In genomic region chr5:149002761-149003689, GRCh38 we compare ENCODE assay signal across 13 cellular contexts. TPM values are rescaled to one million over a fixed set of nuclear protein-coding genes. Genes with fewer than 3 reads are reported as not detected.
DNase-seq lines count a peak whose midpoint lies in the region; TF ChIP-seq lines count a peak whose summit lies in the region.
"Had no signal": no experiment of that assay in that cellular context is flagged by ENCODE, and none has a peak within 500 bp of the region (broad histone marks: within the 10 kb centered on the region; RNA-seq: fewer than 3 reads in every experiment).

No MANE protein-coding gene starts in this region.

- TF ChIP-seq CTCF in cardiac muscle cell (IDR thresholded peaks at IDR 0.05; ENCODE audit: low read depth, low read length) (no peak), GM10266 (IDR thresholded peaks at IDR 0.05; ENCODE audit: control insufficient read depth, insufficient read depth, low read depth, missing control alignments) (no peak), colonic mucosa (IDR thresholded peaks at IDR 0.05) (no peak)

- intact Hi-C loops in cardiac septum (cut with DNase I), result loop anchor here (5.0 kb wide), 1 partner anchor 36 kb away; no protein-coding TSS in a partner anchor
- intact Hi-C loops in colonic mucosa (cut with DNase I), result no loop called here

- H3K9ac ChIP-seq in skeletal muscle tissue (ENCODE audit: low read depth in 1 of 3, low read length in 3 of 3) (no peak overlapping the region), colonic mucosa (ENCODE audit: low read depth in 2 of 2, low read length in 2 of 2) (no peak overlapping the region)

- H3K4me3 ChIP-seq in cardiac muscle cell, result no peak overlapping the region
- no peak overlapping the region for H3K4me3 ChIP-seq in skeletal muscle tissue (ENCODE audit: low read length in 3 of 3)
- H3K4me3 ChIP-seq in colonic mucosa, result no peak overlapping the region
- H3K4me3 ChIP-seq: ovary had no signal

- H3K9me3 ChIP-seq in cardiac muscle cell (ENCODE audit: low read depth) (no peaks in the 10 kb centered on the region), skeletal muscle tissue (ENCODE audit: control insufficient read depth in 3 of 3, low read length in 3 of 3) (no peaks in the 10 kb centered on the region), colonic mucosa (no peaks in the 10 kb centered on the region)
- H3K9me3 ChIP-seq: ovary had no signal

- no peak for TF ChIP-seq POLR2A in erythroblast (IDR thresholded peaks at IDR 0.05; ENCODE audit: low read length)

- DNase-seq in cardiac muscle cell (ENCODE audit: low read depth in 1 of 2, low spot score in 1 of 2), result peak in 1 of 2 donors; percentile 26
- no peak for DNase-seq in cardiac septum (ENCODE audit: low spot score)
- peak; percentile 32 for DNase-seq in RKO (ENCODE audit: low spot score)
- DNase-seq in epithelial cell of prostate (ENCODE audit: low read depth, low spot score), result no peak
- DNase-seq in erythroblast (lab: John Stamatoyannopoulos, UW), result no peak
- DNase-seq in GM10266 (ENCODE audit: extremely low spot score), result no peak
- no peak for DNase-seq in colonic mucosa
- DNase-seq: C1 segment of cervical spinal cord; effector memory CD4-positive, alpha-beta T cell; NCI-H748 treated with DMSO at 0.1 percent for 48 hours; ovary had no signal

- no peaks in the 10 kb centered on the region for H3K36me3 ChIP-seq in cardiac muscle cell
- no peaks in the 10 kb centered on the region for H3K36me3 ChIP-seq in skeletal muscle tissue (ENCODE audit: control insufficient read depth in 3 of 3, insufficient read depth in 3 of 3, low read length in 3 of 3)
- H3K36me3 ChIP-seq in colonic mucosa, result no peaks in the 10 kb centered on the region
- H3K36me3 ChIP-seq: ovary had no signal

- H3K4me1 ChIP-seq in cardiac muscle cell (ENCODE audit: low read depth) (peaks cover 38% of the 10 kb centered on the region), skeletal muscle tissue (ENCODE audit: control insufficient read depth in 3 of 3, insufficient read depth in 3 of 3, low read length in 3 of 3) (peaks cover 12 to 35% (median 30%) of the 10 kb centered on the region in 3 donors), colonic mucosa (no peaks in the 10 kb centered on the region)

- peak overlapping the region; percentile 93 for H3K27ac ChIP-seq in cardiac muscle cell
- peak overlapping the region; percentile 62 for H3K27ac ChIP-seq in epithelial cell of prostate
- peak overlapping the region; percentile 75 for H3K27ac ChIP-seq in skeletal muscle tissue (ENCODE audit: low read depth, low read length)
- no peak overlapping the region for H3K27ac ChIP-seq in colonic mucosa
- H3K27ac ChIP-seq: ovary had no signal

- H3K27me3 ChIP-seq in cardiac muscle cell, result no peaks in the 10 kb centered on the region
- H3K27me3 ChIP-seq in skeletal muscle tissue (ENCODE audit: control insufficient read depth in 3 of 3, insufficient read depth in 3 of 3, low read length in 3 of 3), result no peaks in the 10 kb centered on the region
- H3K27me3 ChIP-seq in colonic mucosa, result no peaks in the 10 kb centered on the region
- H3K27me3 ChIP-seq: ovary had no signal

RNA-seq across cellular contexts. Expression of gene SH3TC2, which starts 59.8 kb away (rescaled TPM):
- 1.3 and 4.7 TPM in 2 replicates for total RNA-seq in cardiac muscle cell
- 0.78 and 0.85 TPM in 2 replicates for polyA plus RNA-seq in cardiac muscle cell
- total RNA-seq in cardiac septum, result 2.5 TPM
- 5.7 TPM for total RNA-seq in skeletal muscle tissue
- 1 to 10 TPM in 1 of 2 donors, under 1 TPM in 1; 0.66 to 2.5 TPM for total RNA-seq in colonic mucosa
- total RNA-seq: activated T-helper 17 cell treated with anti-CD3 and anti-CD28 coated beads, Interleukin-2, amount 50 U/mL, for 72 hours had no signal
